In the genomic region with DNA sequence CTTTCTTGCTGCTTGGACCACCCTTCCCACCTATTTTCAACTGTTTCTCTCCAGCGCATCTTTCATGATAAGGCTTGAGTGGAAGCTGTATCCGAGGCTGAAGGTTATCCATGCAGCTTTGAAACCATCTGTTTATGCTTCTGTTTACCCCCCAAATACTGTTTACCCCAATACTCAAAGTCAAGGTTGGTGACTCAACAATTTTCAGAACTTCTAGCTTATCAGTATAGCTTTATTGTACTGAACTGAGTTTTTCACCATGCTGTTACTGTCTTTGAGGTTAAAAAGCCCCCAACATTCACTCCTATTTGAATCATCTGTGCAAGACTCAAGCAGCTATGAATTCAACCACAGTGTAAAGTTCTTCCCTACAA, we compare ENCODE assay signal across 1 cellular context.
A peak's percentile ranks its signal among the peaks of the same experiment; 100 is the strongest.
TF ChIP-seq lines count a peak whose summit lies in the region.

No MANE protein-coding gene starts in this region.

TF ChIP-seq in K562, 482 proteins besides CTCF, POLR2A, EP300 and RAD21:
- TF ChIP-seq KDM2B (CRISPR knock-in tag; IDR thresholded peaks at IDR 0.05) = no peak
- TF ChIP-seq NFE2 (IDR thresholded peaks at IDR 0.05; ENCODE audit: low read depth) = peak; percentile 16; the same call in 1 of the 2 replicates
- TF ChIP-seq, protein P1, sequence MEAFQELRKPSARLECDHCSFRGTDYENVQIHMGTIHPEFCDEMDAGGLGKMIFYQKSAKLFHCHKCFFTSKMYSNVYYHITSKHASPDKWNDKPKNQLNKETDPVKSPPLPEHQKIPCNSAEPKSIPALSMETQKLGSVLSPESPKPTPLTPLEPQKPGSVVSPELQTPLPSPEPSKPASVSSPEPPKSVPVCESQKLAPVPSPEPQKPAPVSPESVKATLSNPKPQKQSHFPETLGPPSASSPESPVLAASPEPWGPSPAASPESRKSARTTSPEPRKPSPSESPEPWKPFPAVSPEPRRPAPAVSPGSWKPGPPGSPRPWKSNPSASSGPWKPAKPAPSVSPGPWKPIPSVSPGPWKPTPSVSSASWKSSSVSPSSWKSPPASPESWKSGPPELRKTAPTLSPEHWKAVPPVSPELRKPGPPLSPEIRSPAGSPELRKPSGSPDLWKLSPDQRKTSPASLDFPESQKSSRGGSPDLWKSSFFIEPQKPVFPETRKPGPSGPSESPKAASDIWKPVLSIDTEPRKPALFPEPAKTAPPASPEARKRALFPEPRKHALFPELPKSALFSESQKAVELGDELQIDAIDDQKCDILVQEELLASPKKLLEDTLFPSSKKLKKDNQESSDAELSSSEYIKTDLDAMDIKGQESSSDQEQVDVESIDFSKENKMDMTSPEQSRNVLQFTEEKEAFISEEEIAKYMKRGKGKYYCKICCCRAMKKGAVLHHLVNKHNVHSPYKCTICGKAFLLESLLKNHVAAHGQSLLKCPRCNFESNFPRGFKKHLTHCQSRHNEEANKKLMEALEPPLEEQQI (IDR thresholded peaks at IDR 0.05) = no peak
- TF ChIP-seq C11orf30 (IDR thresholded peaks at IDR 0.05; ENCODE audit: low read depth) = 0 out of 2 replicates have a peak, but pooled peaks have one; percentile 23
- TF ChIP-seq ZNF316 (IDR thresholded peaks at IDR 0.05) = peak; percentile 48; the same call in 1 of the 2 replicates
- TF ChIP-seq SIRT6 (IDR thresholded peaks at IDR 0.05; ENCODE audit: low read depth, low read length) = no peak
- no peak for TF ChIP-seq MTA3 (IDR thresholded peaks at IDR 0.05; ENCODE audit: borderline replicate concordance)
